ENCODE assay signal across 2 cellular contexts in genomic region chr12:76945867-76946266, GRCh38.
TF ChIP-seq lines count a peak whose summit lies in the region.

No MANE protein-coding gene starts in this region.

TF ChIP-seq in IMR-90, 13 proteins besides CTCF, POLR2A, EP300 and RAD21:
- TF ChIP-seq MAFK (IDR thresholded peaks at IDR 0.05; ENCODE audit: low read depth, low read length) (peak; percentile 28; the same call in 1 of the 2 replicates), CHD1 (IDR thresholded peaks at IDR 0.05; ENCODE audit: low read depth, low read length) (no peak), RCOR1 (IDR thresholded peaks at IDR 0.05; ENCODE audit: insufficient replicate concordance, low read length) (no peak)

TF ChIP-seq in GM23338, 12 proteins besides CTCF, POLR2A, EP300 and RAD21:
- TF ChIP-seq ZNF114 (CRISPR knock-in tag; IDR thresholded peaks at IDR 0.05) = no peak
- TF ChIP-seq REST (IDR thresholded peaks at IDR 0.05; ENCODE audit: unreplicated experiment) = no peak
- TF ChIP-seq ZNF331 (CRISPR knock-in tag; IDR thresholded peaks at IDR 0.05; ENCODE audit: low read depth) = no peak
- TF ChIP-seq ZNF462 (CRISPR knock-in tag; IDR thresholded peaks at IDR 0.05) = no peak
- no peak for TF ChIP-seq JUNB (IDR thresholded peaks at IDR 0.05; ENCODE audit: unreplicated experiment)
